In genomic region chr20:63171991-63172390, GRCh38 we compare ENCODE assay signal across 20 cellular contexts. TPM values are rescaled to one million over a fixed set of nuclear protein-coding genes. Genes with fewer than 3 reads are reported as not detected.
DNase-seq lines count a peak whose midpoint lies in the region; TF ChIP-seq lines count a peak whose summit lies in the region.
"Had no signal": no experiment of that assay in that cellular context is flagged by ENCODE, and none has a peak within 500 bp of the region (broad histone marks: within the 10 kb centered on the region; RNA-seq: fewer than 3 reads in every experiment).

No MANE protein-coding gene starts in this region.

- peak overlapping the region; percentile 67; the same call in 1 of the 2 replicates for H3K4me3 ChIP-seq in BLaER1
- H3K4me3 ChIP-seq in HEK293 (ENCODE audit: low read depth, low read length), result no peak overlapping the region
- H3K4me3 ChIP-seq in neuronal stem cell (ENCODE audit: low read length in 2 of 2), result no peak overlapping the region
- no peak overlapping the region for H3K4me3 ChIP-seq in lower leg skin (ENCODE audit: low read depth, poor library complexity, severe bottlenecking)
- H3K4me3 ChIP-seq: A549, GM12878, GM23248 had no signal

- no peak overlapping the region for H3K23ac ChIP-seq in neuronal stem cell (ENCODE audit: low read depth, low read length, poor library complexity)

- H3K27me3 Mint-ChIP-seq in endothelial cell (ENCODE audit: unreplicated experiment), result peaks cover 17% of the 10 kb centered on the region

- no peak overlapping the region for H2BK15ac ChIP-seq in neuronal stem cell (ENCODE audit: low read length)

- no peak overlapping the region for H3K27ac Mint-ChIP-seq in endothelial cell (ENCODE audit: unreplicated experiment)
- H3K27ac Mint-ChIP-seq: CD4-positive, CD25-positive, alpha-beta regulatory T cell; CD8-positive, alpha-beta T cell; H9; HFFc6 had no signal

- TF ChIP-seq CTCF in HEK293 (tag by site-specific recombination; IDR thresholded peaks at IDR 0.05) (no peak), endothelial cell (IDR thresholded peaks at IDR 0.05; ENCODE audit: unreplicated experiment) (no peak), lower leg skin (IDR thresholded peaks at IDR 0.05) (peak in 1 of 3 donors; percentile 9)

- peak overlapping the region; percentile 40 for H3K4me3 Mint-ChIP-seq in endothelial cell (ENCODE audit: unreplicated experiment)
- H3K4me3 Mint-ChIP-seq: CD4-positive, CD25-positive, alpha-beta regulatory T cell; CD8-positive, alpha-beta T cell; H9; HFFc6 had no signal

- H3K18ac ChIP-seq in neuronal stem cell (ENCODE audit: low read length), result no peak overlapping the region

- H4K91ac ChIP-seq in neuronal stem cell (ENCODE audit: low read depth, low read length, poor library complexity), result no peak overlapping the region

- H2BK120ac ChIP-seq in neuronal stem cell (ENCODE audit: low read depth, low read length), result no peak overlapping the region

- TF ChIP-seq POLR2A in lower leg skin (IDR thresholded peaks at IDR 0.05), result no peak

- intact Hi-C loops in lower leg skin (cut with DNase I; ENCODE audit: low total_unique reads), result no loop called here

- H3K9ac ChIP-seq in BLaER1, result peak overlapping the region; percentile 36
- no peak overlapping the region for H3K9ac ChIP-seq in neuronal stem cell (ENCODE audit: low read depth, low read length, poor library complexity)
- H3K9ac ChIP-seq: GM23248 had no signal

- no peak overlapping the region for H3K14ac ChIP-seq in neuronal stem cell (ENCODE audit: low read length)

- peaks cover 5% of the 10 kb centered on the region for H3K79me1 ChIP-seq in neuronal stem cell (ENCODE audit: low read depth, low read length)

- no peaks in the 10 kb centered on the region for H3K9me3 Mint-ChIP-seq in endothelial cell (ENCODE audit: unreplicated experiment)
- H3K9me3 Mint-ChIP-seq: CD8-positive, alpha-beta T cell; H9; HFFc6 had no signal

- DNase-seq in endothelial cell (ENCODE audit: low spot score), result no peak
- no peak for DNase-seq in neuronal stem cell (ENCODE audit: low spot score)
- DNase-seq in stimulated activated CD4-positive, alpha-beta T cell treated with anti-CD3 and anti-CD28 coated beads, Interleukin-1b, Interleukin-23, amount 100 ng/mL, for 48 hours, result no peak
- no peak for DNase-seq in DMS114 treated with DMSO at 0.1 percent for 48 hours (lab: John Stamatoyannopoulos, UW; ENCODE audit: unreplicated experiment)
- no peak for DNase-seq in lower leg skin (ENCODE audit: low spot score in 2 of 2)
- DNase-seq: AML-193; BE2C; CD4-positive, CD25-positive, alpha-beta regulatory T cell; CD8-positive, alpha-beta T cell; DMS79; EL; GDM1; GM23248; HFFc6 had no signal

- no peak overlapping the region for H3K4ac ChIP-seq in neuronal stem cell (ENCODE audit: low read length)

- H2AK5ac ChIP-seq in neuronal stem cell (ENCODE audit: low read depth, low read length), result no peak overlapping the region

- H3K9me3 ChIP-seq in BLaER1 (no peaks in the 10 kb centered on the region), HEK293 (ENCODE audit: control insufficient read depth, insufficient read depth, low read depth, low read length) (no peaks in the 10 kb centered on the region), neuronal stem cell (replicated peaks in 1 of 2; ENCODE audit: control insufficient read depth in 2 of 2, insufficient read depth in 1 of 2, low read depth in 1 of 2, low read length in 2 of 2) (no peaks in the 10 kb centered on the region)
- H3K9me3 ChIP-seq: A549, BE2C had no signal

- CTCF ChIA-PET in HEK293 (lab: Yijun Ruan, JAX), result no interaction called here

- POLR2A ChIA-PET in HEK293 (lab: Yijun Ruan, JAX), result no interaction called here

- H3K27me3 ChIP-seq in BLaER1 (peaks cover 42% of the 10 kb centered on the region), neuronal stem cell (ENCODE audit: control insufficient read depth in 3 of 3, insufficient read depth in 3 of 3, low read depth in 1 of 3, low read length in 3 of 3) (peaks cover 0 to 20% (median 11%) of the 10 kb centered on the region in 3 experiments)

- H4K8ac ChIP-seq in neuronal stem cell (ENCODE audit: low read depth, low read length), result no peak overlapping the region

- no peak overlapping the region for H2AFZ ChIP-seq in neuronal stem cell (ENCODE audit: low read length)
- H2AFZ ChIP-seq: GM23248 had no signal

- H4K20me1 ChIP-seq in BLaER1, result peaks cover 20% of the 10 kb centered on the region

- H3K36me3 ChIP-seq in BLaER1 (no peaks in the 10 kb centered on the region), HEK293 (ENCODE audit: control insufficient read depth in 2 of 2, insufficient read depth in 1 of 2, low read length in 2 of 2) (no peaks in the 10 kb centered on the region), neuronal stem cell (replicated peaks in 1 of 2; ENCODE audit: control insufficient read depth in 2 of 2, insufficient read depth in 2 of 2, low read length in 2 of 2) (peaks cover 0 to 1% of the 10 kb centered on the region in 2 donors)
- H3K36me3 ChIP-seq: BE2C had no signal

- no CpG with 5 or more reads among the region's 5 CpGs for WGBS in neuronal stem cell (ENCODE audit: extremely low coverage in 2 of 2, insufficient read length in 2 of 2, insufficient replicate concordance in 1 of 2), 2 donors
- WGBS in lower leg skin, 2 donors, result 72 to 80% methylated on average over 5 of the region's 5 CpGs

- peaks cover 98% of the 10 kb centered on the region for H3K4me1 ChIP-seq in BLaER1
- H3K4me1 ChIP-seq in HEK293 (ENCODE audit: control insufficient read depth, insufficient read depth, low read length), result no peaks in the 10 kb centered on the region
- peaks cover 36 to 38% of the 10 kb centered on the region in 2 donors for H3K4me1 ChIP-seq in neuronal stem cell (ENCODE audit: control insufficient read depth in 2 of 2, insufficient read depth in 1 of 2, low read depth in 1 of 2, low read length in 2 of 2)
- H3K4me1 ChIP-seq: BE2C had no signal

- H3K27ac ChIP-seq in BLaER1 (peak overlapping the region; percentile 63), HEK293 (ENCODE audit: extremely low read depth, low read depth, low read length) (no peak overlapping the region), neuronal stem cell (replicated peaks; ENCODE audit: low read length) (no peak overlapping the region)
- H3K27ac ChIP-seq: A549, C4-2B, GM23248 had no signal

- H3K4me1 Mint-ChIP-seq in endothelial cell (ENCODE audit: unreplicated experiment), result peaks cover 5% of the 10 kb centered on the region

- peaks cover 3% of the 10 kb centered on the region for H3K36me3 Mint-ChIP-seq in endothelial cell (ENCODE audit: low read depth, unreplicated experiment)
- H3K36me3 Mint-ChIP-seq: CD4-positive, CD25-positive, alpha-beta regulatory T cell; CD8-positive, alpha-beta T cell had no signal

- no peak overlapping the region for H2BK12ac ChIP-seq in neuronal stem cell (ENCODE audit: low read length)

- H3K4me2 ChIP-seq in BLaER1 (peak overlapping the region; percentile 97), neuronal stem cell (ENCODE audit: insufficient read depth, low read length, poor library complexity, severe bottlenecking) (no peak overlapping the region)
- H3K4me2 ChIP-seq: A549 had no signal

- H2BK5ac ChIP-seq in neuronal stem cell (ENCODE audit: low read length), result peak overlapping the region; percentile 56

TF ChIP-seq in HEK293, 187 proteins besides CTCF, POLR2A, EP300 and RAD21:
- TF ChIP-seq ZNF202 (tag by site-specific recombination; IDR thresholded peaks at IDR 0.05; ENCODE audit: borderline replicate concordance), result 0 out of 2 replicates have a peak, but pooled peaks have one; percentile 56
- TF ChIP-seq ZNF791 (tag by site-specific recombination; IDR thresholded peaks at IDR 0.05), result no peak

RNA-seq across cellular contexts. Expression of gene YTHDF1, which starts 43.9 kb away (rescaled TPM):
- 62.1 TPM for total RNA-seq in endothelial cell (ENCODE audit: unreplicated experiment)
- 33.5 TPM for polyA plus RNA-seq in neuronal stem cell (2013, experiment 1 of 2)
- polyA plus RNA-seq in neuronal stem cell (2013, experiment 2 of 2), result 33.7 TPM
- 10 to 100 TPM; 28.1 to 32.2 (median 30.6) TPM for total RNA-seq in lower leg skin
